14 cellular contexts compared by ENCODE assay signal in genomic region chr7:47785923-47786556, GRCh38.
DNase-seq lines count a peak whose midpoint lies in the region; ATAC-seq and TF ChIP-seq lines count a peak whose summit lies in the region.
"Had no signal": no experiment of that assay in that cellular context is flagged by ENCODE, and none has a peak within 500 bp of the region (broad histone marks: within the 10 kb centered on the region; RNA-seq: fewer than 3 reads in every experiment).

No MANE protein-coding gene starts in this region.

- H3K27me3 ChIP-seq in HUES48 (ENCODE audit: control insufficient read depth, insufficient read depth, low read length) (no peaks in the 10 kb centered on the region), breast epithelium (no peaks in the 10 kb centered on the region), spleen (replicated peaks in 1 of 7) (no peaks in the 10 kb centered on the region), Peyer's patch (no peaks in the 10 kb centered on the region)
- H3K27me3 ChIP-seq: BE2C had no signal

- TF ChIP-seq CTCF in breast epithelium (IDR thresholded peaks at IDR 0.05) (no peak), spleen (IDR thresholded peaks at IDR 0.05 in 8 of 11, conservative IDR thresholded peaks at IDR 0.05 in 3 of 11) (no peak), Peyer's patch (IDR thresholded peaks at IDR 0.05) (no peak)

- no peak overlapping the region for H3K4me3 ChIP-seq in HUES48 (ENCODE audit: low read depth, low read length)
- H3K4me3 ChIP-seq in breast epithelium = no peak overlapping the region
- H3K4me3 ChIP-seq in mesodermal cell (ENCODE audit: extremely low read depth, insufficient read depth, low read length, poor library complexity, severe bottlenecking) = no peak overlapping the region
- H3K4me3 ChIP-seq in spleen = no peak overlapping the region
- no peak overlapping the region for H3K4me3 ChIP-seq in Peyer's patch

- H3K9me3 ChIP-seq in HUES48 (ENCODE audit: control insufficient read depth, insufficient read depth, low read length) = no peaks in the 10 kb centered on the region
- H3K9me3 ChIP-seq in breast epithelium = no peaks in the 10 kb centered on the region
- no peaks in the 10 kb centered on the region for H3K9me3 ChIP-seq in mesodermal cell (ENCODE audit: control insufficient read depth, low read length)
- H3K9me3 ChIP-seq in spleen = no peaks in the 10 kb centered on the region
- H3K9me3 ChIP-seq in Peyer's patch = no peaks in the 10 kb centered on the region
- H3K9me3 ChIP-seq: BE2C had no signal

- H3K36me3 ChIP-seq in HUES48 (ENCODE audit: control insufficient read depth, insufficient read depth, low read length) = no peaks in the 10 kb centered on the region
- H3K36me3 ChIP-seq in breast epithelium = no peaks in the 10 kb centered on the region
- no peaks in the 10 kb centered on the region for H3K36me3 ChIP-seq in mesodermal cell (ENCODE audit: control insufficient read depth, insufficient read depth, low read length)
- no peaks in the 10 kb centered on the region for H3K36me3 ChIP-seq in spleen
- no peaks in the 10 kb centered on the region for H3K36me3 ChIP-seq in Peyer's patch
- H3K36me3 ChIP-seq: BE2C had no signal

- peaks cover 7% of the 10 kb centered on the region; the same call in 1 of the 2 replicates for H3K4me1 ChIP-seq in HUES48 (ENCODE audit: control insufficient read depth, insufficient read depth, low read length)
- H3K4me1 ChIP-seq in breast epithelium = no peaks in the 10 kb centered on the region
- H3K4me1 ChIP-seq in mesodermal cell (ENCODE audit: control insufficient read depth, insufficient read depth, low read length, poor library complexity, severe bottlenecking) = peaks cover 47% of the 10 kb centered on the region
- H3K4me1 ChIP-seq in spleen = no peaks in the 10 kb centered on the region
- H3K4me1 ChIP-seq in Peyer's patch = peaks cover 0 to 12% (median 0%) of the 10 kb centered on the region in 4 donors
- H3K4me1 ChIP-seq: BE2C had no signal

- ATAC-seq in HG03521 (IDR thresholded peaks at IDR 0.05; ENCODE audit: unreplicated experiment) = no peak
- ATAC-seq in GM21390 (IDR thresholded peaks at IDR 0.05; ENCODE audit: unreplicated experiment) = no peak

- WGBS in mesodermal cell (ENCODE audit: insufficient coverage in 2 of 2), 2 experiments = 97 to 98% methylated on average over 4 of the region's 8 CpGs
- WGBS in spleen, 5 donors = 90 to 95% (median 92%) methylated on average over 8 of the region's 8 CpGs

- H3K9ac ChIP-seq in HUES48 (ENCODE audit: low read depth, low read length) = 0 out of 2 replicates have a peak overlapping the region, but pooled peaks have one; percentile 18

- TF ChIP-seq POLR2A in breast epithelium (IDR thresholded peaks at IDR 0.05) (no peak), spleen (IDR thresholded peaks at IDR 0.05) (no peak), Peyer's patch (IDR thresholded peaks at IDR 0.05) (no peak)

- DNase-seq in breast epithelium (ENCODE audit: low spot score in 2 of 2) (no peak), spleen (no peak), Peyer's patch (no peak), SW480 (ENCODE audit: low spot score) (no peak)
- DNase-seq: activated CD4-positive, alpha-beta T cell treated with anti-CD3 and anti-CD28 coated beads, Interleukin-2, amount 50 U/mL, for 48 hours; activated effector memory CD4-positive, alpha-beta T cell treated with anti-CD3 and anti-CD28 coated beads, Interleukin-2, amount 50 U/mL, for 16 hours; DND-41; immature natural killer cell; naive B cell had no signal

- peak overlapping the region; percentile 69 for H3K27ac ChIP-seq in HUES48 (ENCODE audit: low read depth, low read length)
- peak overlapping the region; percentile 87 for H3K27ac ChIP-seq in breast epithelium
- peak overlapping the region; percentile 97 for H3K27ac ChIP-seq in mesodermal cell (ENCODE audit: low read depth, low read length, severe bottlenecking)
- peak overlapping the region in 7 of 8 donors; percentile 30 to 67 (median 51) for H3K27ac ChIP-seq in spleen
- peak overlapping the region in 2 of 4 donors; percentile 44 to 74 for H3K27ac ChIP-seq in Peyer's patch

- intact Hi-C loops in breast epithelium (cut with DNase I; ENCODE audit: low total_unique reads) (no loop called here), spleen (cut with DNase I; ENCODE audit: low total_unique reads) (no loop called here)
